10 cellular contexts compared by ENCODE assay signal in the genomic region with DNA sequence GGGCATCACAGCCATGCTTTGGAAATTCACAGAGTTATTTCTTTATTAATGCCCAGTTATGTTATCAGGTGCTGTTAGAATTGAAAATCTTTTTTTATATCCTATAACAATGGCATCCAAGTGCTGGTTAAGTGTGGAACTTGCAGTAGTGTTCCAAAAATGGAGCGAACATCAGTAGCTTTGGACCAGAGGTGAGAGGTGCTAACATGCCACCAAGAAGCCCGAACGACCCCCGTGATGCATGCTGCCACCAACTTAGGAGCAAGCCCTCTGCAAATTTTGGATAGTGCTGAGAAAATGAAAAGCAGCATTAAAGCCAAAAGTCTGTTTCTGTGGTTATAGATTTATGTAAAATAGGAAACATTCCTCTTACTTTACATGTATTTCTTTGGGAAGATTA. TPM values are rescaled to one million over a fixed set of nuclear protein-coding genes. Genes with fewer than 3 reads are reported as not detected.
"Had no signal": no experiment of that assay in that cellular context is flagged by ENCODE, and none has a peak within 500 bp of the region (broad histone marks: within the 10 kb centered on the region; RNA-seq: fewer than 3 reads in every experiment).

No MANE protein-coding gene starts in this region.

- H3K4me2 ChIP-seq: GM23338 had no signal

- H3K9me3 ChIP-seq: HAP-1 had no signal

- H3K4me3 Mint-ChIP-seq: GM23338, H9, HFFc6 had no signal

- H2AFZ ChIP-seq: GM23248, GM23338 had no signal

- H3K9me3 Mint-ChIP-seq: GM23338, H9 had no signal

- H3K4me1 ChIP-seq: HAP-1 had no signal

- DNase-seq: GM23248, GOT3, H7, H9, HCEC 1CT, HFFc6 had no signal

- H3K27ac ChIP-seq: GM23248 had no signal

- H3K27ac Mint-ChIP-seq: GM23338, H9, HFFc6 had no signal

- H3K4me3 ChIP-seq: GM23248, GM23338, HAP-1 had no signal

- H3K36me3 ChIP-seq: HAP-1 had no signal

- H3K4me1 Mint-ChIP-seq: H9 had no signal

RNA-seq across cellular contexts. Expression of gene RBP1, which starts 24.8 kb away (rescaled TPM):
- total RNA-seq: GM23248, HFFc6 had no signal

RNA-seq across cellular contexts. Expression of gene RBP2, which starts 38.4 kb away (rescaled TPM):
- total RNA-seq: GM23248, GM23338, H1, H4, H7, H9, HFFc6 had no signal
